Comparison of ENCODE assay signal across 7 cellular contexts in the genomic region with DNA sequence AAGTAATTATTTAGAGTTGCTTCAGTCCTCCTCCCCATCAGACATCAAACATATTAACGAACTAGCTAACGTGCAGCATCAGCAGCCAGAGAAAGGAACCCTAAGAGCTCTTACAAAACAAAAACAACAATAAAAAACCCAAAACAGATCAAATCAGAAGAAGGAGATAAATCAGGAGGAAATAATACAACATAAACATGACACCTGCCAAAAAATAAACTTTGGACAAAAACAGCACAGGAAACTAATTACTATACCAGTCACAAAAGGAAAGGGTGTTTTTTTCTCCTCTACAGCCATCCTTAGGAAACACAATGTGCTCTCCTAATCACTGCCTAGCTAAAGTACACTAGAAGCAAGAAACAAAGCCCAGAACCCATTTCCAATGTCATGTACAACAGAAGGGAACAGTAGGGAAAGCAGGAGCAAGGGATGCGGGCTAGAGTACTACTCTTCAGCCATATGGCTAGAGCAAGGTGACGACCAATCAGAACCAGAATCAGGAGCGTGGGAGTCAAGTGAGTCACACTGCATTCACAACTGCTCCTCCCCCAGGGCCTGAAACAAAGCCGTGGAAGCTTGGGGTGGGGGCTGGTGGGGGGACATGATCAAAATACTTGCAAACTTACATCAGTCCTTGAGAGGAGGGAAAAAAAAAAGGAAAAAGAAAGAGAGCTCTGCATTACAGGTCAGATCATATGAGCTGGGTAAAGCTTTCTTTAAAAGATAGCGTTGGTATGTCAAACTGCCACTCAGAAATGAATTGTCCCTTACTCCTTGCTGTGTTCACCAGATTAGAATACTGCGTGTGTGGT.
A peak's percentile ranks its signal among the peaks of the same experiment; 100 is the strongest.
DNase-seq lines count a peak whose midpoint lies in the region; ATAC-seq and TF ChIP-seq lines count a peak whose summit lies in the region.

No MANE protein-coding gene starts in this region.

- H3K27ac Mint-ChIP-seq in H9, result peak overlapping the region; percentile 93 to 97 (median 96)

- H3K4me2 ChIP-seq in H9 (ENCODE audit: insufficient read depth, insufficient read length, low read length), result peak overlapping the region; percentile 5
- H3K4me2 ChIP-seq in parathyroid adenoma (ENCODE audit: low read length), result no peak overlapping the region

- H3K4me1 ChIP-seq in H9 (ENCODE audit: insufficient read depth, low read length), result peaks cover 7% of the 10 kb centered on the region
- peaks cover 6% of the 10 kb centered on the region for H3K4me1 ChIP-seq in parathyroid adenoma

- H4K5ac ChIP-seq in H9 (ENCODE audit: insufficient read length, low read depth, low read length), result no peak overlapping the region

- no peak overlapping the region for H3K9ac ChIP-seq in H9 (ENCODE audit: extremely low read depth, insufficient read length, low read length)
- no peak overlapping the region for H3K9ac ChIP-seq in parathyroid adenoma

- no peak for TF ChIP-seq POLR2A in erythroblast (IDR thresholded peaks at IDR 0.05; ENCODE audit: low read length)

- no peak overlapping the region for H3T11ph ChIP-seq in H9 (ENCODE audit: low read length)

- H2BK20ac ChIP-seq in H9 (ENCODE audit: low read depth, low read length, poor library complexity, severe bottlenecking), result no peak overlapping the region

- H4K8ac ChIP-seq in H9 (replicated peaks; ENCODE audit: insufficient read length, low read depth, low read length), result no peak overlapping the region

- H3K14ac ChIP-seq in H9 (ENCODE audit: insufficient read depth, low read length), result no peak overlapping the region

- H3K4ac ChIP-seq in H9 (ENCODE audit: low read depth, low read length), result no peak overlapping the region

- H3K18ac ChIP-seq in H9 (ENCODE audit: insufficient read length, low read depth, low read length), result peak overlapping the region; percentile 1

- peak; percentile 87 for DNase-seq in H9
- peak; percentile 64 for DNase-seq in RKO (ENCODE audit: low spot score)
- peak; percentile 49 to 54 for DNase-seq in erythroblast (lab: John Stamatoyannopoulos, UW)
- no peak for DNase-seq in NCI-H526 (lab: John Stamatoyannopoulos, UW)

- peak overlapping the region; percentile 17 to 59; a peak in 4 of 5 replicates for H3K4me3 Mint-ChIP-seq in H9

- no peak overlapping the region for H2BK5ac ChIP-seq in H9 (ENCODE audit: insufficient read length, low read length)

- WGBS in H9 (ENCODE audit: extremely low coverage, insufficient read length, low lambda C conversion rate), result no CpG with 5 or more reads among the region's 8 CpGs

- H3K27me3 Mint-ChIP-seq in H9 (ENCODE audit: low read depth), result no peaks in the 10 kb centered on the region

- H3K9me3 Mint-ChIP-seq in H9, result no peaks in the 10 kb centered on the region

- H3K27ac ChIP-seq in H9 (ENCODE audit: insufficient read length, low read depth, low read length) (peak overlapping the region; percentile 7), parathyroid adenoma (peak overlapping the region; percentile 29)

- H3K79me1 ChIP-seq in H9 (ENCODE audit: insufficient read depth, low read depth, low read length, poor library complexity, severe bottlenecking), result no peaks in the 10 kb centered on the region

- H3K23ac ChIP-seq in H9 (ENCODE audit: insufficient read length, low read depth, low read length), result no peak overlapping the region

- no peak overlapping the region for H2BK12ac ChIP-seq in H9 (ENCODE audit: insufficient read length, low read depth, low read length)

- H2BK120ac ChIP-seq in H9 (ENCODE audit: low read depth, low read length, poor library complexity, severe bottlenecking), result no peak overlapping the region

- no peak overlapping the region for H2AFZ ChIP-seq in H9 (ENCODE audit: low read length)
- no peak overlapping the region for H2AFZ ChIP-seq in parathyroid adenoma

- TF ChIP-seq CTCF in H9 (conservative IDR thresholded peaks at IDR 0.05), result no peak
- no peak for TF ChIP-seq CTCF in parathyroid adenoma (IDR thresholded peaks at IDR 0.05)

- H3K23me2 ChIP-seq in H9 (ENCODE audit: insufficient read length, low read depth, low read length, poor library complexity, severe bottlenecking), result no peaks in the 10 kb centered on the region

- H3K79me2 ChIP-seq in H9 (ENCODE audit: insufficient read depth, low read length) (no peaks in the 10 kb centered on the region), parathyroid adenoma (peaks cover 5% of the 10 kb centered on the region)

- H3K36me3 Mint-ChIP-seq in H9 (ENCODE audit: insufficient read depth in 1 of 3, low read depth in 3 of 3), result peaks cover 2 to 18% (median 17%) of the 10 kb centered on the region in 3 experiments; a peak in 6 of 7 replicates

- H3K36me3 ChIP-seq in parathyroid adenoma (ENCODE audit: control insufficient read depth, insufficient read depth, low read length), result no peaks in the 10 kb centered on the region

- no peak overlapping the region for H3K56ac ChIP-seq in H9 (ENCODE audit: insufficient read length, low read depth, low read length)

- no peak overlapping the region for H2AK5ac ChIP-seq in H9 (ENCODE audit: insufficient read length, low read length)

- no peak overlapping the region for H3K4me3 ChIP-seq in parathyroid adenoma (ENCODE audit: low read depth, low read length)

- H2BK15ac ChIP-seq in H9 (ENCODE audit: low read depth, low read length), result no peak overlapping the region

- ATAC-seq in HG02884 (IDR thresholded peaks at IDR 0.05; ENCODE audit: unreplicated experiment) (no peak), GM21529 (IDR thresholded peaks at IDR 0.05; ENCODE audit: unreplicated experiment) (no peak)

- no peaks in the 10 kb centered on the region for H4K20me1 ChIP-seq in H9 (ENCODE audit: control insufficient read depth, insufficient read depth, insufficient read length)

- H3K9me3 ChIP-seq in H9 (ENCODE audit: control insufficient read depth, low read depth, low read length), result no peaks in the 10 kb centered on the region
- H3K9me3 ChIP-seq in parathyroid adenoma (ENCODE audit: control insufficient read depth, low read length), result no peaks in the 10 kb centered on the region

- H3K4me1 Mint-ChIP-seq in H9, result peaks cover 30 to 32% of the 10 kb centered on the region in 2 experiments

- no peaks in the 10 kb centered on the region for H3K27me3 ChIP-seq in H9 (ENCODE audit: insufficient read depth, low read length)
- no peaks in the 10 kb centered on the region for H3K27me3 ChIP-seq in parathyroid adenoma (ENCODE audit: control insufficient read depth, insufficient read depth, low read length)

- H4K91ac ChIP-seq in H9 (ENCODE audit: insufficient read length, low read depth, low read length), result no peak overlapping the region

Comparison
In these comparisons a context has a peak if more than half of its experiments do, and no peak if none do; other contexts are left out.
1. DNase-seq: peak in H9 (single experiment), RKO (single experiment) and erythroblast (2 of 2); none in NCI-H526 (0 of 2).